In genomic region chr19:53792721-53793433, GRCh38 we compare ENCODE assay signal across 8 cellular contexts. TPM values are rescaled to one million over a fixed set of nuclear protein-coding genes. Genes with fewer than 3 reads are reported as not detected.
DNase-seq lines count a peak whose midpoint lies in the region; FAIRE-seq and TF ChIP-seq lines count a peak whose summit lies in the region.

No MANE protein-coding gene starts in this region.

- intact Hi-C loops in A673 (cut with micrococcal nuclease; ENCODE audit: unreplicated experiment) (loop anchor here (1.0 kb wide), 1 partner anchor 237 kb away; no protein-coding TSS in a partner anchor), OCI-LY7 (cut with micrococcal nuclease; ENCODE audit: unreplicated experiment) (loop anchor here (2.0 kb wide), 1 partner anchor 236 kb away; no protein-coding TSS in a partner anchor)

- no peaks in the 10 kb centered on the region for H3K79me2 ChIP-seq in OCI-LY7 (ENCODE audit: insufficient read depth, low read depth, low read length)

- no peaks in the 10 kb centered on the region for H4K20me1 ChIP-seq in OCI-LY7 (ENCODE audit: insufficient read depth, low read length)

- H3K4me1 ChIP-seq in A673 (ENCODE audit: insufficient read depth, low read length, poor library complexity, severe bottlenecking): no peaks in the 10 kb centered on the region
- H3K4me1 ChIP-seq in OCI-LY7 (ENCODE audit: insufficient read depth, low read length, poor library complexity, severe bottlenecking): no peaks in the 10 kb centered on the region

- BruUV-seq in A673 (replicated peaks; lab: Mats Ljungman, UMichigan) (no TSS peak), OCI-LY7 (replicated peaks; lab: Mats Ljungman, UMichigan) (no TSS peak)

- H3K9me2 ChIP-seq in OCI-LY7 (ENCODE audit: insufficient read depth, low read length): no peaks in the 10 kb centered on the region

- H3K4me2 ChIP-seq in OCI-LY7 (ENCODE audit: low read length): no peak overlapping the region

- POLR2A ChIA-PET in A673 (lab: Charles Lee; ENCODE audit: low non-redundant PET) (no interaction called here), OCI-LY7 (lab: Charles Lee) (interaction anchor here (0.5 to 0.7 kb wide), 2 partner anchors 340 to 971 kb away, joined by 3 to 4 read pairs; no protein-coding TSS in a partner anchor)

- H2AFZ ChIP-seq in OCI-LY7 (ENCODE audit: low read length): no peak overlapping the region

- H3K27ac ChIP-seq in A673 (ENCODE audit: low read depth, low read length, poor library complexity, severe bottlenecking) (no peak overlapping the region), OCI-LY7 (ENCODE audit: low read depth, low read length, poor library complexity, severe bottlenecking) (no peak overlapping the region)

- no peaks in the 10 kb centered on the region for H3K27me3 ChIP-seq in A673 (replicated peaks; ENCODE audit: insufficient read depth, low read depth, low read length, poor library complexity)

- peak; percentile 64 for FAIRE-seq in GM18507 (lab: Jason Lieb, UNC)

- H3K36me3 ChIP-seq in A673 (ENCODE audit: insufficient read depth, low read length, poor library complexity, severe bottlenecking) (no peaks in the 10 kb centered on the region), OCI-LY7 (ENCODE audit: insufficient read depth, low read length) (no peaks in the 10 kb centered on the region)

- H3K4me3 ChIP-seq in A673 (ENCODE audit: low read depth, low read length, poor library complexity, severe bottlenecking): no peak overlapping the region
- H3K4me3 ChIP-seq in OCI-LY7 (ENCODE audit: low read depth, low read length, poor library complexity, severe bottlenecking): no peak overlapping the region
- no peak overlapping the region for H3K4me3 ChIP-seq in epithelial cell of esophagus (ENCODE audit: low read length)

- CTCF ChIA-PET in A673 (lab: Charles Lee) (interaction anchor here (0.6 to 1.7 kb wide), 7 partner anchors 16 to 638 kb away, joined by 4 to 25 read pairs (median 8); no protein-coding TSS in a partner anchor), OCI-LY7 (lab: Charles Lee; ENCODE audit: unreplicated experiment) (no interaction called here)

- DNase-seq in A673 (ENCODE audit: low spot score) (peak; percentile 92), GM18507 (ENCODE audit: extremely low spot score, insufficient read length, low read depth) (peak; percentile 32), HT1080 (ENCODE audit: low read depth) (peak; percentile 85), OCI-LY7 (ENCODE audit: low spot score) (peak; percentile 81), epithelial cell of esophagus (ENCODE audit: low read depth) (peak; percentile 79), myocyte (ENCODE audit: low read depth) (peak; percentile 86)
- peak; percentile 46 for DNase-seq in activated CD8-positive, alpha-beta memory T cell treated with anti-CD3 and anti-CD28 coated beads, Interleukin-2, amount 50 U/mL, for 24 hours (ENCODE audit: extremely low read depth)
- DNase-seq in stimulated activated CD8-positive, alpha-beta memory T cell treated with anti-CD3 and anti-CD28 coated beads, Interleukin-4, amount 100 ng/mL, for 48 hours: peak; percentile 83

- H3K9me3 ChIP-seq in A673 (ENCODE audit: low read depth, low read length, poor library complexity, severe bottlenecking) (no peaks in the 10 kb centered on the region), OCI-LY7 (ENCODE audit: low read length) (no peaks in the 10 kb centered on the region)

- TF ChIP-seq CTCF in A673 (conservative IDR thresholded peaks at IDR 0.05; ENCODE audit: low read depth, low read length): peak; percentile 99
- peak; percentile 98 for TF ChIP-seq CTCF in OCI-LY7 (conservative IDR thresholded peaks at IDR 0.05; ENCODE audit: low read length)
- TF ChIP-seq CTCF in epithelial cell of esophagus (IDR thresholded peaks at IDR 0.05; ENCODE audit: insufficient read depth, low read depth, low read length, missing control alignments): peak; percentile 80

RNA-seq across cellular contexts. Expression of gene NLRP12, which starts 31.2 kb away (rescaled TPM):
- total RNA-seq in A673 (2021): not detected in 2 replicates
- total RNA-seq in HT1080 (2014; rRNA removed; shearing (Covaris generic)): not detected in 2 replicates
- 0.19 TPM in 2 replicates for polyA plus RNA-seq in HT1080 (2015; cell fraction: cytosol; rRNA removed)
- polyA plus RNA-seq in HT1080 (2015; cell fraction: nucleus; rRNA removed): 0.14 and 0.33 TPM in 2 replicates
- total RNA-seq in OCI-LY7 (2014; rRNA removed; shearing (Covaris generic)): not detected in 2 replicates
- not detected in 2 replicates for total RNA-seq in OCI-LY7 (2022)
- total RNA-seq in myocyte: not detected in 2 replicates
- polyA plus RNA-seq in myocyte (2012): not detected

Comparison
In these comparisons a context has a peak if more than half of its experiments do, and no peak if none do; other contexts are left out.
1. DNase-seq: peak in every context shown above with its lines; median percentile 92 in A673; 86 in myocyte; 85 in HT1080; 83 in stimulated activated CD8-positive, alpha-beta memory T cell treated with anti-CD3 and anti-CD28 coated beads, Interleukin-4, amount 100 ng/mL, for 48 hours; 81 in OCI-LY7; 79 in epithelial cell of esophagus; 46 in activated CD8-positive, alpha-beta memory T cell treated with anti-CD3 and anti-CD28 coated beads, Interleukin-2, amount 50 U/mL, for 24 hours; 32 in GM18507.